8 cellular contexts compared by ENCODE assay signal in the genomic region with DNA sequence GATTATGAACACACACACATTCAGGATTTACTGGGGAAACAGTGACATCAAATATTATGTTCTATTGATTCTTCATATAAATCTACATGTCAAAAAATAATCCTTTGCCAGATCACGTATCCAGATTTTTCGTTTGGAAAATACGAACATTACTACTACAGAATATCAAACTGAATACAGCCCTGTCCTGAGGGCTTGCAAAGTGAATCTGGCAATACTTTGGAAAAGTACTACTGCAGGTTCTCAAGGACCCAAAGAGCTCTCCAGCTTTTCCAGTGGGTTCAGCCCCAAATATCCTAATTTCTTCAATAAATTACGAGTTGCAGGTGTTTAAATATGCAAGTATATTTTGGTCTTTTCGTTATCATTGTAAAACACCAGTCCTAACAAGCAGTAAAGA. TPM values are rescaled to one million over a fixed set of nuclear protein-coding genes. Genes with fewer than 3 reads are reported as not detected.
DNase-seq lines count a peak whose midpoint lies in the region; ATAC-seq and TF ChIP-seq lines count a peak whose summit lies in the region.

No MANE protein-coding gene starts in this region.

- H3K4me1 Mint-ChIP-seq in MCF 10A (ENCODE audit: insufficient read depth, unreplicated experiment) (peaks cover 8% of the 10 kb centered on the region), memory B cell (peaks cover 14% of the 10 kb centered on the region)

- TF ChIP-seq CTCF in AG04450 (IDR thresholded peaks at IDR 0.05; ENCODE audit: low read depth, low read length) = no peak
- TF ChIP-seq CTCF in MCF 10A (IDR thresholded peaks at IDR 0.05; ENCODE audit: unreplicated experiment) = no peak

- H3K27ac Mint-ChIP-seq in MCF 10A (ENCODE audit: low read depth, unreplicated experiment) (peak overlapping the region; percentile 94), memory B cell (peak overlapping the region; percentile 94)

- no peaks in the 10 kb centered on the region for H3K27me3 Mint-ChIP-seq in MCF 10A (ENCODE audit: insufficient read depth, unreplicated experiment)
- peaks cover 6% of the 10 kb centered on the region for H3K27me3 Mint-ChIP-seq in memory B cell

- H3K27me3 ChIP-seq in AG04450 (ENCODE audit: control insufficient read depth, insufficient read depth, low read length) = no peaks in the 10 kb centered on the region

- DNase-seq in AG04450 (ENCODE audit: low read depth, low spot score) = no peak
- no peak for DNase-seq in MCF 10A (ENCODE audit: unreplicated experiment)
- DNase-seq in memory B cell (ENCODE audit: low spot score in 2 of 2) = no peak
- no peak for DNase-seq in stimulated activated CD4-positive, alpha-beta T cell treated with anti-CD3 and anti-CD28 coated beads, Interleukin-2, amount 100 ng/mL, for 48 hours
- no peak for DNase-seq in GM03348 (ENCODE audit: low spot score)
- no peak for DNase-seq in DMS153 treated with DMSO at 0.1 percent for 48 hours (lab: John Stamatoyannopoulos, UW; ENCODE audit: unreplicated experiment)

- H3K9me3 Mint-ChIP-seq in MCF 10A (ENCODE audit: unreplicated experiment) = no peaks in the 10 kb centered on the region
- H3K9me3 Mint-ChIP-seq in memory B cell = no peaks in the 10 kb centered on the region

- intact Hi-C loops in MCF 10A (cut with micrococcal nuclease) = no loop called here

- ATAC-seq in GM19035 (IDR thresholded peaks at IDR 0.05; ENCODE audit: unreplicated experiment) (peak; percentile 20), HG03571 (IDR thresholded peaks at IDR 0.05; ENCODE audit: unreplicated experiment) (peak; percentile 9), memory B cell (ENCODE audit: low read depth) (no peak)

- H3K4me3 ChIP-seq in AG04450 (ENCODE audit: low read depth, low read length) = peak overlapping the region; percentile 94

- H3K27ac ChIP-seq in AG04450 (ENCODE audit: low read depth, low read length) = no peak overlapping the region

- H3K36me3 Mint-ChIP-seq in MCF 10A (ENCODE audit: insufficient read depth, unreplicated experiment) (peaks cover 8% of the 10 kb centered on the region), memory B cell (peaks cover 2% of the 10 kb centered on the region)

- H3K9me3 ChIP-seq in AG04450 (ENCODE audit: control insufficient read depth, insufficient read depth, low read length) = no peaks in the 10 kb centered on the region

- peak overlapping the region; percentile 89 for H3K4me3 Mint-ChIP-seq in MCF 10A (ENCODE audit: unreplicated experiment)
- H3K4me3 Mint-ChIP-seq in memory B cell = peak overlapping the region; percentile 96

- POLR2A ChIA-PET in AG04450 (lab: Yijun Ruan, JAX) = no interaction called here
- POLR2A ChIA-PET in MCF 10A (lab: Yijun Ruan, JAX) = interaction anchor here (0.6 to 1.2 kb wide), 4 partner anchors 14 to 295 kb away, joined by 3 to 4 read pairs (median 4); no protein-coding TSS in a partner anchor

- BruUV-seq in MCF 10A (replicated peaks; lab: Mats Ljungman, UMichigan) = no TSS peak

- CTCF ChIA-PET in AG04450 (lab: Charles Lee) (interaction anchor here (0.9 kb wide), 1 partner anchor 298 kb away, joined by 3 read pairs; no protein-coding TSS in a partner anchor), MCF 10A (lab: Yijun Ruan, JAX) (interaction anchor here (0.7 to 0.9 kb wide), 3 partner anchors 19 to 669 kb away, joined by 3 read pairs; no protein-coding TSS in a partner anchor)

RNA-seq across cellular contexts. Expression of gene NDUFS4, which starts 0.4 kb away (rescaled TPM):
- polyA plus RNA-seq in AG04450 (2011; rRNA removed) = 110 and 201 TPM in 2 replicates
- polyA minus RNA-seq in AG04450 (2011; rRNA and poly(A)+ RNA removed) = 25.5 and 44.5 TPM in 2 replicates
- total RNA-seq in MCF 10A (2022) = 136 and 186 TPM in 2 replicates
